In the genomic region with DNA sequence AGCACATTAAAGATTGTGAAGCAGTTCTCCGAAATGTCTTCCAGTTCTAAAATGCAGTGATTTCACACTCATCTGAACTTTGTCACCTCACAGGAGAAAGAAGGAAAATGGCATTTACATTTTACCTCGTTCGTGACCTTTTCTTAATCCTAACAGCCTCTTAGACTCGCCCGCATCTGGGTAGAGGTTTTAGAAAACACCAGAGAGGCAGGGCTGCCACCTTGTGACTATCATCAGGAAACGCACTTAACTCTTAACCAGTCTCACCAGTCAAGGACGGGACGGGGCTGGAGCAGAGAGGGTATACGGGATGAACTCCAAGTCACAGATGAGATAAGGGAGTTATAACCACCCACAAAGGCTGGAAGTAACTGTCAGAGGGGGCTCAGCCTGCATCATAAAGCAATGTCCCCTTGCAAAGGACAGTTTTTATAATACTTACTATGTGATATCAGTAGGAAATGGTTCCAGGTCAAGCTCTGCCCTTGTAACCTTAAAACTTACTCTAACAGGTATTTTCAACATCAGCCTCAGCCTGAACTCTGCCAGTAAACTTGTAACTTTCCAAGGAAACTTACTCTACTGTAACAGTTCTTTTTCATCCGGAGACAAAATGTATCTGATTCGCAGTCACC, we compare ENCODE assay signal across 9 cellular contexts. TPM values are rescaled to one million over a fixed set of nuclear protein-coding genes. Genes with fewer than 3 reads are reported as not detected.
DNase-seq lines count a peak whose midpoint lies in the region; ATAC-seq and TF ChIP-seq lines count a peak whose summit lies in the region.
"Had no signal": no experiment of that assay in that cellular context is flagged by ENCODE, and none has a peak within 500 bp of the region (broad histone marks: within the 10 kb centered on the region; RNA-seq: fewer than 3 reads in every experiment).

No MANE protein-coding gene starts in this region.

- no peaks in the 10 kb centered on the region for H3K36me3 Mint-ChIP-seq in activated CD8-positive, alpha-beta T cell treated with anti-CD3 and anti-CD28 coated beads for 36 hours (ENCODE audit: low read depth)

- POLR2A ChIA-PET in activated CD8-positive, alpha-beta T cell treated with anti-CD3 and anti-CD28 coated beads for 36 hours (lab: Charles Lee), result no interaction called here

- H3K27ac Mint-ChIP-seq in activated CD8-positive, alpha-beta T cell treated with anti-CD3 and anti-CD28 coated beads for 36 hours, result no peak overlapping the region
- H3K27ac Mint-ChIP-seq: nephron had no signal

- DNase-seq in BE2C, result peak; percentile 45
- peak; percentile 55 for DNase-seq in HCEC 1CT
- DNase-seq in NCI-H526 (lab: John Stamatoyannopoulos, UW), result peak; percentile 7 to 54
- DNase-seq in activated CD8-positive, alpha-beta T cell treated with anti-CD3 and anti-CD28 coated beads for 36 hours, result peak; percentile 74
- DNase-seq in erythroblast (lab: John Stamatoyannopoulos, UW), result peak; percentile 28 to 40
- DNase-seq in osteoblast (ENCODE audit: insufficient read length, low spot score, missing footprints), result peak; percentile 65

- H3K4me1 ChIP-seq in BE2C, result no peaks in the 10 kb centered on the region
- no peaks in the 10 kb centered on the region for H3K4me1 ChIP-seq in osteoblast (ENCODE audit: insufficient read depth, low read length)

- no peak overlapping the region for H2AFZ ChIP-seq in osteoblast (ENCODE audit: low read length)

- intact Hi-C loops in activated CD8-positive, alpha-beta T cell treated with anti-CD3 and anti-CD28 coated beads for 36 hours (cut with micrococcal nuclease), result loop anchor here (2.0 to 10.0 kb wide), 2 partner anchors 40 to 102 kb away; no protein-coding TSS in a partner anchor

- H3K4me3 ChIP-seq in BE2C (ENCODE audit: low read depth, low read length) (no peak overlapping the region), osteoblast (ENCODE audit: insufficient read depth, low read length) (no peak overlapping the region)

- H3K36me3 ChIP-seq in BE2C (no peaks in the 10 kb centered on the region), osteoblast (ENCODE audit: insufficient read depth, low read length) (no peaks in the 10 kb centered on the region)

- peaks cover 51% of the 10 kb centered on the region for H3K27me3 Mint-ChIP-seq in activated CD8-positive, alpha-beta T cell treated with anti-CD3 and anti-CD28 coated beads for 36 hours

- no peak overlapping the region for H3K27ac ChIP-seq in osteoblast (ENCODE audit: low read depth, low read length)

- H3K27me3 ChIP-seq in BE2C, result peaks cover 45% of the 10 kb centered on the region
- H3K27me3 ChIP-seq in osteoblast (ENCODE audit: insufficient read depth, low read length), result peaks cover 27% of the 10 kb centered on the region

- ATAC-seq in activated CD8-positive, alpha-beta T cell treated with anti-CD3 and anti-CD28 coated beads for 36 hours, result peak; percentile 85
- no peak for ATAC-seq in HG03108 (IDR thresholded peaks at IDR 0.05; ENCODE audit: unreplicated experiment)
- no peak for ATAC-seq in HG03342 (IDR thresholded peaks at IDR 0.05; ENCODE audit: unreplicated experiment)

- peak; percentile 63 for TF ChIP-seq CTCF in BE2C (IDR thresholded peaks at IDR 0.05; ENCODE audit: low read depth, low read length)
- TF ChIP-seq CTCF in activated CD8-positive, alpha-beta T cell treated with anti-CD3 and anti-CD28 coated beads for 36 hours (IDR thresholded peaks at IDR 0.05), result peak; percentile 74
- TF ChIP-seq CTCF in osteoblast (IDR thresholded peaks at IDR 0.05; ENCODE audit: extremely low read depth, low read depth, low read length), result peak; percentile 56

- no peaks in the 10 kb centered on the region for H3K79me2 ChIP-seq in osteoblast (ENCODE audit: insufficient read depth, low read length)

- no peaks in the 10 kb centered on the region for H3K9me3 ChIP-seq in BE2C
- H3K9me3 ChIP-seq in osteoblast (ENCODE audit: low read depth, low read length), result no peaks in the 10 kb centered on the region

- H3K4me2 ChIP-seq in osteoblast (ENCODE audit: insufficient read depth, low read length), result no peak overlapping the region

- H3K4me1 Mint-ChIP-seq in activated CD8-positive, alpha-beta T cell treated with anti-CD3 and anti-CD28 coated beads for 36 hours (ENCODE audit: low read depth), result peaks cover 11% of the 10 kb centered on the region
- H3K4me1 Mint-ChIP-seq: nephron had no signal

- H3K9me3 Mint-ChIP-seq in activated CD8-positive, alpha-beta T cell treated with anti-CD3 and anti-CD28 coated beads for 36 hours, result no peaks in the 10 kb centered on the region
- H3K9me3 Mint-ChIP-seq: nephron had no signal

- TF ChIP-seq POLR2A in erythroblast (IDR thresholded peaks at IDR 0.05; ENCODE audit: low read length), result no peak

- H3K4me3 Mint-ChIP-seq in activated CD8-positive, alpha-beta T cell treated with anti-CD3 and anti-CD28 coated beads for 36 hours, result no peak overlapping the region
- H3K4me3 Mint-ChIP-seq: nephron had no signal

- CTCF ChIA-PET in activated CD8-positive, alpha-beta T cell treated with anti-CD3 and anti-CD28 coated beads for 36 hours (lab: Charles Lee), result interaction anchor here (0.6 to 4.2 kb wide), 16 partner anchors 9 to 105 kb away, joined by 3 to 50 read pairs (median 4); no protein-coding TSS in a partner anchor

- H4K20me1 ChIP-seq in osteoblast (ENCODE audit: insufficient read depth, low read length), result no peaks in the 10 kb centered on the region

RNA-seq across cellular contexts. Expression of a gene that starts 8.6 kb away (rescaled TPM):
- not detected for polyA plus RNA-seq in BE2C (2012; ENCODE audit: insufficient read depth, insufficient read length, low read depth)
- total RNA-seq in activated CD8-positive, alpha-beta T cell treated with anti-CD3 and anti-CD28 coated beads for 36 hours, result not detected
- not detected in 2 replicates for total RNA-seq in osteoblast

RNA-seq across cellular contexts. Expression of a gene that starts 38.3 kb away (rescaled TPM):
- not detected for polyA plus RNA-seq in BE2C (2012; ENCODE audit: insufficient read depth, insufficient read length, low read depth)
- not detected for total RNA-seq in activated CD8-positive, alpha-beta T cell treated with anti-CD3 and anti-CD28 coated beads for 36 hours
- not detected in 2 replicates for total RNA-seq in osteoblast

RNA-seq across cellular contexts. Expression of a gene that starts 49.7 kb away (rescaled TPM):
- polyA plus RNA-seq in BE2C (2012; ENCODE audit: insufficient read depth, insufficient read length, low read depth), result not detected
- total RNA-seq in activated CD8-positive, alpha-beta T cell treated with anti-CD3 and anti-CD28 coated beads for 36 hours, result not detected
- total RNA-seq in osteoblast, result not detected in 2 replicates

RNA-seq across cellular contexts. Expression of a gene that starts 58.6 kb away (rescaled TPM):
- polyA plus RNA-seq in BE2C (2012; ENCODE audit: insufficient read depth, insufficient read length, low read depth), result not detected
- total RNA-seq in activated CD8-positive, alpha-beta T cell treated with anti-CD3 and anti-CD28 coated beads for 36 hours, result not detected
- not detected in 2 replicates for total RNA-seq in osteoblast
